21 cellular contexts compared by ENCODE assay signal in genomic region chr1:2628933-2629626, GRCh38. TPM values are rescaled to one million over a fixed set of nuclear protein-coding genes. Genes with fewer than 3 reads are reported as not detected.
A peak's percentile ranks its signal among the peaks of the same experiment; 100 is the strongest.
DNase-seq lines count a peak whose midpoint lies in the region; ATAC-seq, FAIRE-seq and TF ChIP-seq lines count a peak whose summit lies in the region.
"Had no signal": no experiment of that assay in that cellular context is flagged by ENCODE, and none has a peak within 500 bp of the region (broad histone marks: within the 10 kb centered on the region; RNA-seq: fewer than 3 reads in every experiment).

No MANE protein-coding gene starts in this region.

- no peak overlapping the region for H3K27ac ChIP-seq in left ventricle myocardium inferior (replicated peaks)
- no peak overlapping the region for H3K27ac ChIP-seq in GM12878 (ENCODE audit: control insufficient read depth, insufficient read depth)
- H3K27ac ChIP-seq in HepG2 (ENCODE audit: extremely low read length, insufficient read depth, low read length), result no peak overlapping the region
- no peak overlapping the region for H3K27ac ChIP-seq in gastroesophageal sphincter
- H3K27ac ChIP-seq: body of pancreas, right atrium auricular region, RWPE1, tibial nerve had no signal

- RAD21 ChIA-PET in GM12878 (lab: Charles Lee; ENCODE audit: unreplicated experiment), result no interaction called here

- in situ Hi-C loops in GM12878 (cut with MboI), result no loop called here
- in situ Hi-C loops in HepG2 (cut with HindIII; ENCODE audit: extremely low pct_ligation_motif_present, low pct_unique_long_range_greater_than_20kb), result no loop called here

- POLR2A ChIA-PET in GM12878 (lab: Charles Lee) (no interaction called here), HepG2 (lab: Yijun Ruan, JAX) (no interaction called here)

- TF ChIP-seq POLR2A in GM12878 (IDR thresholded peaks at IDR 0.05; ENCODE audit: low read depth, low read length), result no peak
- TF ChIP-seq POLR2A in HepG2 (IDR thresholded peaks at IDR 0.05; ENCODE audit: insufficient read depth in 1 of 2, low read depth in 2 of 2, low read length in 2 of 2), result no peak
- no peak for TF ChIP-seq POLR2A in gastroesophageal sphincter (IDR thresholded peaks at IDR 0.05)

- no peak overlapping the region for H2AFZ ChIP-seq in GM12878 (ENCODE audit: control insufficient read depth, low read depth, low read length)
- no peak overlapping the region for H2AFZ ChIP-seq in HepG2 (ENCODE audit: low read length)

- no peak overlapping the region for H3K27ac Mint-ChIP-seq in type B pancreatic cell
- H3K27ac Mint-ChIP-seq: activated naive CD8-positive, alpha-beta T cell treated with anti-CD3 and anti-CD28 coated beads, Interleukin-2, amount 10 ng/mL, durations not matched to agents 7 days and 5 days; CD8-positive, alpha-beta T cell; T-cell had no signal

- intact Hi-C loops in left ventricle myocardium inferior (cut with micrococcal nuclease), result no loop called here
- intact Hi-C loops in Right ventricle myocardium inferior (cut with DNase I), result no loop called here
- intact Hi-C loops in GM12878 (cut with micrococcal nuclease; ENCODE audit: unreplicated experiment), result no loop called here
- intact Hi-C loops in HepG2 (cut with micrococcal nuclease; ENCODE audit: unreplicated experiment), result no loop called here

- TF ChIP-seq EP300 in GM12878 (IDR thresholded peaks at IDR 0.05; ENCODE audit: borderline replicate concordance in 1 of 2, control insufficient read depth in 1 of 2, low read depth in 2 of 2, low read length in 2 of 2) (no peak), HepG2 (IDR thresholded peaks at IDR 0.05; ENCODE audit: low read depth in 2 of 2, low read length in 2 of 2) (no peak), HepG2 (CRISPR knock-in tag; IDR thresholded peaks at IDR 0.05; ENCODE audit: borderline replicate concordance) (no peak), gastroesophageal sphincter (IDR thresholded peaks at IDR 0.05) (no peak)

- DNase-seq in left ventricle myocardium inferior (no peak), Right ventricle myocardium inferior (ENCODE audit: missing footprints) (no peak), GM12878 (ENCODE audit: low read depth, low spot score) (no peak), HepG2 (ENCODE audit: low spot score) (no peak), type B pancreatic cell (ENCODE audit: extremely low spot score, unreplicated experiment) (peak; percentile 68), mucosa of gallbladder (ENCODE audit: low spot score) (no peak)
- DNase-seq: activated CD4-positive, alpha-beta T cell treated with anti-CD3 and anti-CD28 coated beads, Interleukin-2, amount 50 U/mL, for 48 hours; activated naive CD8-positive, alpha-beta T cell treated with anti-CD3 and anti-CD28 coated beads, Interleukin-2, amount 10 ng/mL, durations not matched to agents 7 days and 5 days; body of pancreas; CD8-positive, alpha-beta T cell; Karpas-422; NCI-H1930; stimulated activated CD4-positive, alpha-beta T cell treated with anti-CD3 and anti-CD28 coated beads, Interleukin-15, amount 100 ng/mL, for 24 hours had no signal

- H3K4me1 Mint-ChIP-seq in type B pancreatic cell (ENCODE audit: unreplicated experiment), result peaks cover 6% of the 10 kb centered on the region

- SMC1A ChIA-PET in GM12878 (lab: Charles Lee; ENCODE audit: uncharacterized antibody, unreplicated experiment), result no interaction called here

- H3K79me2 ChIP-seq in GM12878 (ENCODE audit: control insufficient read depth, insufficient read depth, low read length) (no peaks in the 10 kb centered on the region), HepG2 (ENCODE audit: insufficient read depth, low read length) (no peaks in the 10 kb centered on the region)

- peaks cover 65% of the 10 kb centered on the region for H3K27me3 Mint-ChIP-seq in type B pancreatic cell

- FAIRE-seq in GM12878 (lab: Jason Lieb, UNC) (no peak), HepG2 (lab: Jason Lieb, UNC) (no peak)
- FAIRE-seq: colon had no signal

- H3K4me1 ChIP-seq in left ventricle myocardium inferior (peaks cover 10% of the 10 kb centered on the region), GM12878 (ENCODE audit: control insufficient read depth, insufficient read depth, low read length) (no peaks in the 10 kb centered on the region), HepG2 (ENCODE audit: insufficient read depth, low read length) (peaks cover 37% of the 10 kb centered on the region), gastroesophageal sphincter (peaks cover 0 to 27% (median 4%) of the 10 kb centered on the region in 3 donors)

- H3K4me2 ChIP-seq in GM12878 (ENCODE audit: control insufficient read depth, insufficient read depth) (no peak overlapping the region), HepG2 (ENCODE audit: low read depth, low read length) (no peak overlapping the region)

- TF ChIP-seq CTCF in left ventricle myocardium inferior (IDR thresholded peaks at IDR 0.05; ENCODE audit: borderline replicate concordance) (no peak), GM12878 (IDR thresholded peaks at IDR 0.05 in 2 of 3, conservative IDR thresholded peaks at IDR 0.05 in 1 of 3; ENCODE audit: control insufficient read depth in 2 of 3, extremely low read depth in 1 of 3, insufficient read depth in 1 of 3, low read depth in 3 of 3, low read length in 3 of 3) (no peak), HepG2 (CRISPR knock-in tag; IDR thresholded peaks at IDR 0.05) (no peak), type B pancreatic cell (conservative IDR thresholded peaks at IDR 0.05) (no peak), gastroesophageal sphincter (IDR thresholded peaks at IDR 0.05) (no peak)

- TF ChIP-seq RAD21 in GM12878 (IDR thresholded peaks at IDR 0.05; ENCODE audit: insufficient read depth, low read depth, low read length), result no peak
- TF ChIP-seq RAD21 in HepG2 (CRISPR knock-in tag; IDR thresholded peaks at IDR 0.05), result no peak

- H4K20me1 ChIP-seq in GM12878 (ENCODE audit: control insufficient read depth, insufficient read depth), result no peaks in the 10 kb centered on the region
- H4K20me1 ChIP-seq in HepG2 (ENCODE audit: insufficient read depth, low read length), result 0 out of 2 replicates have a peak, but pooled peaks cover 2% of the 10 kb centered on the region

- H3K36me3 ChIP-seq in left ventricle myocardium inferior, result no peaks in the 10 kb centered on the region
- H3K36me3 ChIP-seq in GM12878 (ENCODE audit: control insufficient read depth in 2 of 2, insufficient read depth in 2 of 2, low read length in 1 of 2), result no peaks in the 10 kb centered on the region
- H3K36me3 ChIP-seq in HepG2 (replicated peaks in 1 of 2; ENCODE audit: control insufficient read depth in 1 of 2, insufficient read depth in 2 of 2, low read length in 2 of 2), result no peaks in the 10 kb centered on the region
- H3K36me3 ChIP-seq in gastroesophageal sphincter, result no peaks in the 10 kb centered on the region
- H3K36me3 ChIP-seq: right atrium auricular region, tibial nerve had no signal

- H3K9me3 Mint-ChIP-seq in type B pancreatic cell, result no peaks in the 10 kb centered on the region
- H3K9me3 Mint-ChIP-seq: CD8-positive, alpha-beta T cell; T-cell had no signal

- H3K36me3 Mint-ChIP-seq in type B pancreatic cell, result no peaks in the 10 kb centered on the region
- H3K36me3 Mint-ChIP-seq: CD8-positive, alpha-beta T cell; T-cell had no signal

- 17% methylated on average over 16 of the region's 64 CpGs for WGBS in GM12878 (ENCODE audit: insufficient coverage, insufficient replicate concordance, low lambda C conversion rate, missing lambda C conversion rate)
- no CpG with 5 or more reads among the region's 64 CpGs for WGBS in HepG2 (ENCODE audit: low lambda C conversion rate)
- 50% methylated on average over 2 of the region's 64 CpGs; no CpG with 5 or more reads in 1 of the 2 donors for WGBS in gastroesophageal sphincter (ENCODE audit: low coverage in 1 of 2), 2 donors

- H3K4me3 ChIP-seq in left ventricle myocardium inferior, result peak overlapping the region; percentile 27
- no peak overlapping the region for H3K4me3 ChIP-seq in GM12878
- H3K4me3 ChIP-seq in HepG2 (replicated peaks in 1 of 3; ENCODE audit: insufficient read depth in 1 of 3, low read depth in 2 of 3, low read length in 3 of 3), result no peak overlapping the region; a peak in 1 of 6 replicates
- H3K4me3 ChIP-seq in gastroesophageal sphincter, result no peak overlapping the region
- H3K4me3 ChIP-seq: body of pancreas, right atrium auricular region, tibial nerve had no signal

- no peaks in the 10 kb centered on the region for H3K9me3 ChIP-seq in left ventricle myocardium inferior (replicated peaks)
- H3K9me3 ChIP-seq in GM12878 (replicated peaks; ENCODE audit: control insufficient read depth, insufficient read depth, low read length), result no peaks in the 10 kb centered on the region; the same call in 2 of the 3 replicates
- no peaks in the 10 kb centered on the region for H3K9me3 ChIP-seq in HepG2 (ENCODE audit: low read length)
- no peaks in the 10 kb centered on the region for H3K9me3 ChIP-seq in gastroesophageal sphincter
- H3K9me3 ChIP-seq: body of pancreas, right atrium auricular region, tibial nerve had no signal

- no peak overlapping the region for H3K9ac ChIP-seq in GM12878 (ENCODE audit: control insufficient read depth, insufficient read depth, low read length)
- H3K9ac ChIP-seq in HepG2 (ENCODE audit: insufficient read depth, low read depth, low read length), result no peak overlapping the region

- CTCF ChIA-PET in GM12878 (lab: Yijun Ruan, JAX) (no interaction called here), HepG2 (lab: Yijun Ruan, JAX; ENCODE audit: low intra/inter-chr PET ratio, low total read pairs) (no interaction called here)

- H3K4me3 Mint-ChIP-seq in type B pancreatic cell, result no peak overlapping the region
- H3K4me3 Mint-ChIP-seq: activated naive CD8-positive, alpha-beta T cell treated with anti-CD3 and anti-CD28 coated beads, Interleukin-2, amount 10 ng/mL, durations not matched to agents 7 days and 5 days had no signal

- ATAC-seq in Right ventricle myocardium inferior (no peak), GM12878 (no peak), HepG2 (peak; percentile 4; the same call in 1 of the 3 replicates), gastroesophageal sphincter (no peak), HG02852 (IDR thresholded peaks at IDR 0.05; ENCODE audit: unreplicated experiment) (no peak)
- ATAC-seq: body of pancreas; CD8-positive, alpha-beta T cell had no signal

- H3K27me3 ChIP-seq in left ventricle myocardium inferior (ENCODE audit: low read depth), result peaks cover 99% of the 10 kb centered on the region
- H3K27me3 ChIP-seq in GM12878 (replicated peaks in 1 of 2; ENCODE audit: control insufficient read depth in 2 of 2, insufficient read depth in 2 of 2, low read length in 1 of 2), result peaks cover 0 to 3% of the 10 kb centered on the region in 2 experiments; a peak in 3 of 4 replicates
- H3K27me3 ChIP-seq in HepG2 (ENCODE audit: control insufficient read depth in 1 of 2, insufficient read depth in 2 of 2, low read length in 2 of 2), result peaks cover 13 to 40% of the 10 kb centered on the region in 2 experiments; a peak in 4 of 5 replicates
- peaks cover 100% of the 10 kb centered on the region for H3K27me3 ChIP-seq in gastroesophageal sphincter

- BruUV-seq in GM12878 (replicated peaks; lab: Mats Ljungman, UMichigan) (no TSS peak), HepG2 (replicated peaks; lab: Mats Ljungman, UMichigan) (no TSS peak)

RNA-seq across cellular contexts. Expression of gene MMEL1, which starts 3.7 kb away (rescaled TPM):
- total RNA-seq in left ventricle myocardium inferior, result 0.82 TPM
- 0.35 TPM for total RNA-seq in Right ventricle myocardium inferior
- total RNA-seq in GM12878 (2013; cell fraction: nucleolus; rRNA removed), result not detected in 2 replicates
- total RNA-seq in GM12878 (2014; rRNA removed), result not detected in 2 replicates
- total RNA-seq in GM12878 (2014; rRNA removed; fragmentation: Illumina TruSeq; extraction: Trizol), result not detected in 2 replicates
- not detected in 2 replicates for total RNA-seq in GM12878 (2021)
- not detected for polyA plus RNA-seq in GM12878 (2011; ENCODE audit: low read depth)
- polyA plus RNA-seq in GM12878 (2011; rRNA removed), result 0.11 and 0.13 TPM in 2 replicates
- polyA plus RNA-seq in GM12878 (2011; cell fraction: cytosol; rRNA removed), result 0.03 and 0.18 TPM in 2 replicates
- polyA plus RNA-seq in GM12878 (2011; cell fraction: nucleus; rRNA removed), result 0.16 and 0.72 TPM in 2 replicates
- not detected in 2 replicates for polyA plus RNA-seq in GM12878 (2012)
- polyA plus RNA-seq in GM12878 (2014; fragmentation: Illumina TruSeq; extraction: Trizol), result not detected in 2 replicates
- not detected for polyA plus RNA-seq in GM12878 (2014; fragmentation: Nextera tagmentation; extraction: Ambion mirVana)
- polyA plus RNA-seq in GM12878 (2014; rRNA removed), result not detected in 2 replicates
- not detected for polyA plus RNA-seq in GM12878 (2016; fragmentation: Nextera tagmentation; extraction: Ambion mirVana)
- polyA minus RNA-seq in GM12878 (2011; rRNA and poly(A)+ RNA removed), result not detected in 2 replicates
- not detected in 2 replicates for polyA minus RNA-seq in GM12878 (2011; cell fraction: cytosol; rRNA and poly(A)+ RNA removed)
- not detected in 2 replicates for polyA minus RNA-seq in GM12878 (2011; cell fraction: nucleus; rRNA and poly(A)+ RNA removed)
- total RNA-seq in HepG2 (2016; rRNA removed; fragmentation: Illumina TruSeq; extraction: Trizol), result not detected in 2 replicates
- not detected in 2 replicates for total RNA-seq in HepG2 (2016; cell fraction: cytosol; rRNA removed; fragmentation: Illumina TruSeq; extraction: Trizol; ENCODE audit: low read depth)
- total RNA-seq in HepG2 (2016; cell fraction: insoluble cytoplasmic fraction; rRNA removed; fragmentation: Illumina TruSeq; extraction: Trizol), result not detected in 2 replicates
- not detected in 2 replicates for total RNA-seq in HepG2 (2016; cell fraction: membrane; rRNA removed; fragmentation: Illumina TruSeq; extraction: Trizol)
- total RNA-seq in HepG2 (2016; cell fraction: nucleus; rRNA removed; fragmentation: Illumina TruSeq; extraction: Trizol), result not detected in 2 replicates
- polyA plus RNA-seq in HepG2 (2011; rRNA removed), result 0.48 and 1.6 TPM in 2 replicates
- polyA plus RNA-seq in HepG2 (2011; cell fraction: cytosol; rRNA removed), result 0.54 and 0.78 TPM in 2 replicates
- polyA plus RNA-seq in HepG2 (2011; cell fraction: nucleus; rRNA removed), result 3.3 and 4.7 TPM in 2 replicates
- polyA plus RNA-seq in HepG2 (2012), result 0.37 and 0.43 TPM in 2 replicates
- polyA plus RNA-seq in HepG2 (2016; cell fraction: cytosol; fragmentation: Illumina TruSeq; extraction: Trizol; ENCODE audit: low read depth), result not detected in 2 replicates
- not detected in 2 replicates for polyA plus RNA-seq in HepG2 (2016; cell fraction: insoluble cytoplasmic fraction; fragmentation: Illumina TruSeq; extraction: Trizol; ENCODE audit: low read depth)
- polyA plus RNA-seq in HepG2 (2016; cell fraction: membrane; fragmentation: Illumina TruSeq; extraction: Trizol; ENCODE audit: low read depth), result not detected in 2 replicates
- polyA plus RNA-seq in HepG2 (2016; cell fraction: nucleus; fragmentation: Illumina TruSeq; extraction: Trizol; ENCODE audit: insufficient read depth, low read depth), result not detected in 2 replicates
- 0.72 TPM in 1 of 2 replicates, not detected in the other for polyA minus RNA-seq in HepG2 (2011; rRNA and poly(A)+ RNA removed; ENCODE audit: low replicate concordance)
- 1.3 TPM in 1 of 2 replicates, not detected in the other for polyA minus RNA-seq in HepG2 (2011; cell fraction: cytosol; rRNA and poly(A)+ RNA removed)
- polyA minus RNA-seq in HepG2 (2011; cell fraction: nucleus; rRNA and poly(A)+ RNA removed), result 0.39 and 0.62 TPM in 2 replicates
- total RNA-seq in type B pancreatic cell (ENCODE audit: low replicate concordance), result 1.1 TPM in 1 of 2 replicates, not detected in the other
- 1 to 10 TPM in 3 of 4 donors, not detected in 1; 1.4 to 3.9 (median 2.1) TPM for total RNA-seq in gastroesophageal sphincter
- total RNA-seq in mucosa of gallbladder, result 22.9 TPM
- total RNA-seq: body of pancreas, Daoy, right atrium auricular region had no signal

RNA-seq across cellular contexts. Expression of gene PRXL2B, which starts 42.5 kb away (rescaled TPM):
- total RNA-seq in left ventricle myocardium inferior (8.2 TPM), Right ventricle myocardium inferior (12.2 TPM), GM12878 (2014; rRNA removed) (4.2 TPM in 2 replicates), GM12878 (2014; rRNA removed; fragmentation: Illumina TruSeq; extraction: Trizol) (1.8 and 1.9 TPM in 2 replicates), GM12878 (2021) (5.6 and 7.6 TPM in 2 replicates), HepG2 (2016; rRNA removed; fragmentation: Illumina TruSeq; extraction: Trizol) (14.1 and 16.8 TPM in 2 replicates), type B pancreatic cell (ENCODE audit: low replicate concordance) (33.7 and 40.3 TPM in 2 replicates), gastroesophageal sphincter (10 to 100 TPM in 3 of 4 donors, 1 to 10 TPM in 1; 6.5 to 24.1 (median 14.0) TPM), mucosa of gallbladder (133 TPM)
- 6.1 and 6.2 TPM in 2 replicates for total RNA-seq in GM12878 (2013; cell fraction: nucleolus; rRNA removed)
- 2.4 TPM for polyA plus RNA-seq in GM12878 (2011; ENCODE audit: low read depth)
- polyA plus RNA-seq in GM12878 (2011; rRNA removed) (3.1 and 5.0 TPM in 2 replicates), GM12878 (2014; fragmentation: Illumina TruSeq; extraction: Trizol) (1.3 and 2.7 TPM in 2 replicates), GM12878 (2014; fragmentation: Nextera tagmentation; extraction: Ambion mirVana) (under 1 TPM; 0.44 to 0.53 TPM), GM12878 (2014; rRNA removed) (5.5 and 6.8 TPM in 2 replicates), GM12878 (2016; fragmentation: Nextera tagmentation; extraction: Ambion mirVana) (1 to 10 TPM; 3.8 to 4.8 TPM), HepG2 (2011; rRNA removed) (22.1 and 29.5 TPM in 2 replicates)
- polyA plus RNA-seq in GM12878 (2011; cell fraction: cytosol; rRNA removed), result 8.8 and 10.6 TPM in 2 replicates
- polyA plus RNA-seq in GM12878 (2011; cell fraction: nucleus; rRNA removed), result 19.6 and 22.7 TPM in 2 replicates
- polyA plus RNA-seq in GM12878 (2012), result 7.7 and 7.9 TPM in 2 replicates
- 1.1 and 5.2 TPM in 2 replicates for polyA minus RNA-seq in GM12878 (2011; rRNA and poly(A)+ RNA removed)
- 1.6 and 2.6 TPM in 2 replicates for polyA minus RNA-seq in GM12878 (2011; cell fraction: cytosol; rRNA and poly(A)+ RNA removed)
- polyA minus RNA-seq in GM12878 (2011; cell fraction: nucleus; rRNA and poly(A)+ RNA removed), result 3.0 and 3.5 TPM in 2 replicates
- 3.3 and 4.6 TPM in 2 replicates for total RNA-seq in HepG2 (2016; cell fraction: cytosol; rRNA removed; fragmentation: Illumina TruSeq; extraction: Trizol; ENCODE audit: low read depth)
- total RNA-seq in HepG2 (2016; cell fraction: insoluble cytoplasmic fraction; rRNA removed; fragmentation: Illumina TruSeq; extraction: Trizol), result 14.4 and 15.6 TPM in 2 replicates
- total RNA-seq in HepG2 (2016; cell fraction: membrane; rRNA removed; fragmentation: Illumina TruSeq; extraction: Trizol), result 9.8 and 9.9 TPM in 2 replicates
- total RNA-seq in HepG2 (2016; cell fraction: nucleus; rRNA removed; fragmentation: Illumina TruSeq; extraction: Trizol), result 8.9 and 10.7 TPM in 2 replicates
- 24.7 and 29.1 TPM in 2 replicates for polyA plus RNA-seq in HepG2 (2011; cell fraction: cytosol; rRNA removed)
- 72.9 and 75.2 TPM in 2 replicates for polyA plus RNA-seq in HepG2 (2011; cell fraction: nucleus; rRNA removed)
- 22.4 and 26.9 TPM in 2 replicates for polyA plus RNA-seq in HepG2 (2012)
- 4.6 and 4.8 TPM in 2 replicates for polyA plus RNA-seq in HepG2 (2016; cell fraction: cytosol; fragmentation: Illumina TruSeq; extraction: Trizol; ENCODE audit: low read depth)
- polyA plus RNA-seq in HepG2 (2016; cell fraction: insoluble cytoplasmic fraction; fragmentation: Illumina TruSeq; extraction: Trizol; ENCODE audit: low read depth), result 20.7 and 24.0 TPM in 2 replicates
- 11.7 and 12.0 TPM in 2 replicates for polyA plus RNA-seq in HepG2 (2016; cell fraction: membrane; fragmentation: Illumina TruSeq; extraction: Trizol; ENCODE audit: low read depth)
- 24.3 and 25.8 TPM in 2 replicates for polyA plus RNA-seq in HepG2 (2016; cell fraction: nucleus; fragmentation: Illumina TruSeq; extraction: Trizol; ENCODE audit: insufficient read depth, low read depth)
- 3.8 and 32.9 TPM in 2 replicates for polyA minus RNA-seq in HepG2 (2011; rRNA and poly(A)+ RNA removed; ENCODE audit: low replicate concordance)
- 16.2 and 16.4 TPM in 2 replicates for polyA minus RNA-seq in HepG2 (2011; cell fraction: cytosol; rRNA and poly(A)+ RNA removed)
- polyA minus RNA-seq in HepG2 (2011; cell fraction: nucleus; rRNA and poly(A)+ RNA removed), result 5.8 and 7.5 TPM in 2 replicates
